ENCODE assay signal across 15 cellular contexts in the genomic region with DNA sequence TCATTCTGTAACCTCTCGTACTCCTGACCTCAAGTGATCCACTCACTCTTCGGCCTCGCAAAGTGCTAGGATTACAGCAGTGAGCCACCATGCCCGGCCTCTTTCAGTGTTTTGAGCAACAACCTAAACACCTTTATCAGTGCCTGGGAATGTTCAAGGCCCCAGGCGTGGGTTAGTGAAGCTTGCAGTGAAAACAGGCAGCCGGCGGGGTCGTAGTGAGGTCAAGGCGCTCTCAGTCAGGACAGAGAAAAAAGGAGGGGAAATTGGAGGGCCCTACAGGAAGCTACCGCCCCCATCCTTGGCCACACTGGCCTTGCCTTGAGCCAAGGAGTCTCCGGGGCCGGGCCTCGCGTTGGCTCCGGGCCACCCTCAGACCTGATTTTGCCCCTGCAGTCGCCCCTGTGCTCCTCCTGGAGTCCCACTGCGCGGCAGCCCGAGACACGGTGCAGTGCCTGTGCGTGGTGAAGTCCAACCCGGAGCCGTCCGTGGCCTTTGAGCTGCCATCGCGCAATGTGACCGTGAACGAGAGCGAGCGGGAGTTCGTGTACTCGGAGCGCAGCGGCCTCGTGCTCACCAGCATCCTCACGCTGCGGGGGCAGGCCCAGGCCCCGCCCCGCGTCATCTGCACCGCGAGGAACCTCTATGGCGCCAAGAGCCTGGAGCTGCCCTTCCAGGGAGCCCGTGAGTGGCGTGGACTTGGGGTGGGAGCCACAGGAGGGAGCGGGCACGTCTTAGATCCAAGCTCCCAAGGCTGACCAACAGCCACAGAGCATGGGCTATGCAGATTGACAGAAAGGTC. TPM values are rescaled to one million over a fixed set of nuclear protein-coding genes. Genes with fewer than 3 reads are reported as not detected.
DNase-seq lines count a peak whose midpoint lies in the region; ATAC-seq and TF ChIP-seq lines count a peak whose summit lies in the region.
"Had no signal": no experiment of that assay in that cellular context is flagged by ENCODE, and none has a peak within 500 bp of the region (broad histone marks: within the 10 kb centered on the region; RNA-seq: fewer than 3 reads in every experiment).

No MANE protein-coding gene starts in this region.

- no peaks in the 10 kb centered on the region for H3K79me1 ChIP-seq in mesenchymal stem cell (replicated peaks; ENCODE audit: low read length, poor library complexity, severe bottlenecking)

- H3K36me3 ChIP-seq in PC-9 (ENCODE audit: low read depth) (peaks cover 25% of the 10 kb centered on the region), fibroblast of lung (ENCODE audit: control insufficient read depth, insufficient read depth, low read length) (no peaks in the 10 kb centered on the region), mesenchymal stem cell (ENCODE audit: control insufficient read depth in 1 of 2, insufficient read depth in 2 of 2, low read depth in 1 of 2, low read length in 2 of 2) (no peaks in the 10 kb centered on the region)

- H3K4me3 Mint-ChIP-seq in type B pancreatic cell (peak overlapping the region; percentile 46), chondrocyte (ENCODE audit: unreplicated experiment) (no peak overlapping the region)
- H3K4me3 Mint-ChIP-seq: T-cell had no signal

- intact Hi-C loops in PC-9 (cut with micrococcal nuclease; ENCODE audit: unreplicated experiment): loop anchor here (1.0 to 10.0 kb wide), 3 partner anchors 10 to 625 kb away; a partner anchor contains a TSS

- POLR2A ChIA-PET in PC-9 (lab: Charles Lee; ENCODE audit: unreplicated experiment): interaction anchor here (0.6 to 0.8 kb wide), 3 partner anchors 10 to 687 kb away, joined by 3 to 5 read pairs (median 4); no protein-coding TSS in a partner anchor

- no peak for TF ChIP-seq CTCF in PC-9 (conservative IDR thresholded peaks at IDR 0.05)
- no peak for TF ChIP-seq CTCF in fibroblast of lung (conservative IDR thresholded peaks at IDR 0.05 in 1 of 2, IDR thresholded peaks at IDR 0.05 in 1 of 2; ENCODE audit: low read depth in 1 of 2, low read length in 2 of 2)
- no peak for TF ChIP-seq CTCF in type B pancreatic cell (conservative IDR thresholded peaks at IDR 0.05)
- TF ChIP-seq CTCF in chondrocyte (IDR thresholded peaks at IDR 0.05): no peak

- H3K79me2 ChIP-seq in PC-9 (ENCODE audit: low read depth): peaks cover 42% of the 10 kb centered on the region
- no peaks in the 10 kb centered on the region for H3K79me2 ChIP-seq in fibroblast of lung (ENCODE audit: control insufficient read depth, insufficient read depth, low read length)

- H3K9me2 ChIP-seq in PC-9 (ENCODE audit: insufficient read depth): no peaks in the 10 kb centered on the region

- H2BK5ac ChIP-seq in mesenchymal stem cell (ENCODE audit: low read depth, low read length, poor library complexity, severe bottlenecking): no peak overlapping the region

- H2AFZ ChIP-seq in PC-9 (0 out of 2 replicates have a peak overlapping the region, but pooled peaks have one; percentile 41), fibroblast of lung (ENCODE audit: low read length) (no peak overlapping the region), mesenchymal stem cell (ENCODE audit: low read depth, low read length) (no peak overlapping the region)

- H3K4ac ChIP-seq in mesenchymal stem cell (ENCODE audit: low read depth in 1 of 2, low read length in 2 of 2): no peak overlapping the region

- BruUV-seq in PC-9 (replicated peaks; lab: Mats Ljungman, UMichigan): TSS peak; percentile 50

- peaks cover 56% of the 10 kb centered on the region for H3F3A ChIP-seq in PC-9 (ENCODE audit: insufficient read depth, low read depth)

- no peak overlapping the region for H2BK120ac ChIP-seq in mesenchymal stem cell (ENCODE audit: low read depth, low read length)

- H3K27me3 ChIP-seq in PC-9 (ENCODE audit: insufficient read depth, low read depth): no peaks in the 10 kb centered on the region
- no peaks in the 10 kb centered on the region for H3K27me3 ChIP-seq in fibroblast of lung (ENCODE audit: control insufficient read depth, insufficient read depth, low read length)
- peaks cover 3 to 20% of the 10 kb centered on the region in 2 experiments for H3K27me3 ChIP-seq in mesenchymal stem cell (ENCODE audit: control insufficient read depth in 1 of 2, insufficient read depth in 1 of 2, low read length in 2 of 2)

- no peak overlapping the region for H3K18ac ChIP-seq in mesenchymal stem cell (ENCODE audit: low read depth in 1 of 2, low read length in 2 of 2)

- no peaks in the 10 kb centered on the region for H3K9me3 ChIP-seq in PC-9 (ENCODE audit: insufficient read depth, low read depth)
- no peaks in the 10 kb centered on the region for H3K9me3 ChIP-seq in fibroblast of lung (ENCODE audit: control insufficient read depth, insufficient read depth, low read depth, low read length)
- no peaks in the 10 kb centered on the region for H3K9me3 ChIP-seq in mesenchymal stem cell (ENCODE audit: control insufficient read depth, low read length)

- CTCF ChIA-PET in PC-9 (lab: Charles Lee): interaction anchor here (1.4 kb wide), 1 partner anchor 9 kb away, joined by 4 read pairs; no protein-coding TSS in a partner anchor

- H3K4me3 ChIP-seq in PC-9: peak overlapping the region; percentile 86
- no peak overlapping the region for H3K4me3 ChIP-seq in fibroblast of lung (replicated peaks in 1 of 4; ENCODE audit: control extremely low read depth in 1 of 4, insufficient read depth in 1 of 4, low read depth in 3 of 4, low read length in 4 of 4)
- H3K4me3 ChIP-seq in mesenchymal stem cell (ENCODE audit: insufficient read depth in 1 of 2, low read depth in 1 of 2, low read length in 2 of 2): no peak overlapping the region

- no peak overlapping the region for H3K9ac ChIP-seq in fibroblast of lung (ENCODE audit: insufficient read depth, low read length)
- H3K9ac ChIP-seq in mesenchymal stem cell (ENCODE audit: low read length): no peak overlapping the region

- H3K27ac Mint-ChIP-seq in type B pancreatic cell (peak overlapping the region; percentile 84), chondrocyte (ENCODE audit: unreplicated experiment) (no peak overlapping the region)

- H3K14ac ChIP-seq in mesenchymal stem cell (ENCODE audit: low read length in 2 of 2): no peak overlapping the region

- DNase-seq in PC-9: peak; percentile 89 to 98
- DNase-seq in fibroblast of lung (ENCODE audit: low read depth in 2 of 2): peak; percentile 10 to 25
- DNase-seq in mesenchymal stem cell: peak; percentile 24
- DNase-seq in type B pancreatic cell (ENCODE audit: extremely low spot score, unreplicated experiment): no peak
- DNase-seq in chondrocyte (ENCODE audit: low spot score): no peak
- DNase-seq in NCI-H187 (lab: John Stamatoyannopoulos, UW): no peak
- DNase-seq: activated CD4-positive, CD25-positive, alpha-beta regulatory T cell; activated naive CD4-positive, alpha-beta T cell; caudate nucleus; NCI-H2029; NCI-H774; occipital lobe; T-cell had no signal

- peak overlapping the region; percentile 62 for H2BK15ac ChIP-seq in mesenchymal stem cell (ENCODE audit: low read depth, poor library complexity, severe bottlenecking)

- H3K9me3 Mint-ChIP-seq in type B pancreatic cell (no peaks in the 10 kb centered on the region), chondrocyte (ENCODE audit: low read depth) (no peaks in the 10 kb centered on the region)
- H3K9me3 Mint-ChIP-seq: T-cell had no signal

- peak overlapping the region; percentile 99 for H3K4me2 ChIP-seq in PC-9
- no peak overlapping the region for H3K4me2 ChIP-seq in fibroblast of lung (ENCODE audit: extremely low read depth, insufficient read depth, low read length)
- H3K4me2 ChIP-seq in mesenchymal stem cell (ENCODE audit: low read length, poor library complexity, severe bottlenecking): no peak overlapping the region

- H2BK12ac ChIP-seq in mesenchymal stem cell (ENCODE audit: low read length in 2 of 2): peak overlapping the region in 1 of 2 experiments; percentile 15

- no peak overlapping the region for H3K23ac ChIP-seq in mesenchymal stem cell (ENCODE audit: low read length in 2 of 2)

- H4K20me1 ChIP-seq in PC-9 (ENCODE audit: insufficient read depth): no peaks in the 10 kb centered on the region
- H4K20me1 ChIP-seq in fibroblast of lung (ENCODE audit: control insufficient read depth, extremely low read depth, insufficient read depth, low read length): no peaks in the 10 kb centered on the region

- no peaks in the 10 kb centered on the region for H3K36me3 Mint-ChIP-seq in type B pancreatic cell
- no peaks in the 10 kb centered on the region for H3K36me3 Mint-ChIP-seq in chondrocyte (ENCODE audit: low read depth)
- H3K36me3 Mint-ChIP-seq: T-cell had no signal

- H3K4me1 Mint-ChIP-seq in type B pancreatic cell (ENCODE audit: unreplicated experiment): peaks cover 25% of the 10 kb centered on the region
- H3K4me1 Mint-ChIP-seq in chondrocyte (ENCODE audit: low read depth): peaks cover 2% of the 10 kb centered on the region

- H3K4me1 ChIP-seq in PC-9 (replicated peaks; ENCODE audit: insufficient read depth) (peaks cover 69% of the 10 kb centered on the region), fibroblast of lung (ENCODE audit: control insufficient read depth, extremely low read depth, insufficient read depth, low read length) (no peaks in the 10 kb centered on the region), mesenchymal stem cell (ENCODE audit: control insufficient read depth, insufficient read depth, low read depth, low read length) (peaks cover 3% of the 10 kb centered on the region)

- ATAC-seq in GM21723 (IDR thresholded peaks at IDR 0.05; ENCODE audit: unreplicated experiment): no peak

- H3K27me3 Mint-ChIP-seq in type B pancreatic cell (no peaks in the 10 kb centered on the region), chondrocyte (ENCODE audit: low read depth) (no peaks in the 10 kb centered on the region)
- H3K27me3 Mint-ChIP-seq: T-cell had no signal

- H3K27ac ChIP-seq in PC-9 (peak overlapping the region; percentile 97), fibroblast of lung (ENCODE audit: insufficient read depth, low read length) (no peak overlapping the region), mesenchymal stem cell (ENCODE audit: low read length, poor library complexity, severe bottlenecking) (no peak overlapping the region)

- no peak overlapping the region for H4K8ac ChIP-seq in mesenchymal stem cell (ENCODE audit: low read length)

- WGBS in mesenchymal stem cell: 81% methylated on average over 47 of the region's 47 CpGs

- H4K91ac ChIP-seq in mesenchymal stem cell (ENCODE audit: low read length): peak overlapping the region; percentile 47

- H2AK5ac ChIP-seq in mesenchymal stem cell (ENCODE audit: low read length, severe bottlenecking): no peak overlapping the region

RNA-seq across cellular contexts. Expression of a gene that starts 17.7 kb away (rescaled TPM):
- total RNA-seq in PC-9 (2021): 13.4 and 15.3 TPM in 2 replicates
- total RNA-seq in fibroblast of lung: 0.50 TPM in 1 of 2 replicates, not detected in the other
- 0.10 TPM in 1 of 2 replicates, not detected in the other for polyA plus RNA-seq in fibroblast of lung
- 0.43 TPM in 1 of 2 replicates, not detected in the other for polyA plus RNA-seq in fibroblast of lung (2012)
- not detected in 2 replicates for polyA minus RNA-seq in fibroblast of lung (ENCODE audit: low replicate concordance)
- not detected for polyA plus RNA-seq in mesenchymal stem cell (2013, experiment 1 of 2)
- polyA plus RNA-seq in mesenchymal stem cell (2013, experiment 2 of 2): not detected
- 2.1 TPM in 1 of 2 replicates, not detected in the other for total RNA-seq in type B pancreatic cell (ENCODE audit: low replicate concordance)
- total RNA-seq in chondrocyte: not detected in 3 replicates
- total RNA-seq: endothelial cell of umbilical vein had no signal
- polyA plus RNA-seq: endothelial cell of umbilical vein had no signal

RNA-seq across cellular contexts. Expression of a gene that starts 19.3 kb away (rescaled TPM):
- total RNA-seq in PC-9 (2021): 28.1 and 29.8 TPM in 2 replicates
- total RNA-seq in fibroblast of lung: 1.2 TPM in 1 of 2 replicates, not detected in the other
- polyA plus RNA-seq in fibroblast of lung: 0.15 and 0.95 TPM in 2 replicates
- 0.66 and 0.95 TPM in 2 replicates for polyA plus RNA-seq in fibroblast of lung (2012)
- polyA minus RNA-seq in fibroblast of lung (ENCODE audit: low replicate concordance): 4.0 TPM in 1 of 2 replicates, not detected in the other
- polyA plus RNA-seq in mesenchymal stem cell (2013, experiment 1 of 2): 0.21 TPM
- polyA plus RNA-seq in mesenchymal stem cell (2013, experiment 2 of 2): 0.10 TPM
- 0.92 and 2.1 TPM in 2 replicates for total RNA-seq in type B pancreatic cell (ENCODE audit: low replicate concordance)
- total RNA-seq in chondrocyte: not detected in 3 replicates
- total RNA-seq: endothelial cell of umbilical vein, occipital lobe had no signal
- polyA plus RNA-seq: endothelial cell of umbilical vein had no signal

RNA-seq across cellular contexts. Expression of a gene that starts 27.4 kb away (rescaled TPM):
- total RNA-seq in PC-9 (2021): 0.52 TPM in 1 of 2 replicates, not detected in the other
- not detected in 2 replicates for total RNA-seq in fibroblast of lung
- not detected in 2 replicates for polyA plus RNA-seq in fibroblast of lung
- not detected in 2 replicates for polyA plus RNA-seq in fibroblast of lung (2012)
- polyA minus RNA-seq in fibroblast of lung (ENCODE audit: low replicate concordance): not detected in 2 replicates
- polyA plus RNA-seq in mesenchymal stem cell (2013, experiment 1 of 2): not detected
- not detected for polyA plus RNA-seq in mesenchymal stem cell (2013, experiment 2 of 2)
- total RNA-seq in type B pancreatic cell (ENCODE audit: low replicate concordance): 0.59 and 1.2 TPM in 2 replicates
- total RNA-seq in chondrocyte: not detected in 3 replicates
- total RNA-seq: occipital lobe had no signal
- polyA plus RNA-seq: endothelial cell of umbilical vein had no signal

RNA-seq across cellular contexts. Expression of a gene that starts 38.0 kb away (rescaled TPM):
- total RNA-seq in PC-9 (2021) (0.23 and 0.44 TPM in 2 replicates), fibroblast of lung (not detected in 2 replicates), type B pancreatic cell (ENCODE audit: low replicate concordance) (2.1 and 2.7 TPM in 2 replicates), chondrocyte (not detected in 3 replicates)
- not detected in 2 replicates for polyA plus RNA-seq in fibroblast of lung
- not detected in 2 replicates for polyA plus RNA-seq in fibroblast of lung (2012)
- polyA minus RNA-seq in fibroblast of lung (ENCODE audit: low replicate concordance): not detected in 2 replicates
- not detected for polyA plus RNA-seq in mesenchymal stem cell (2013, experiment 1 of 2)
- not detected for polyA plus RNA-seq in mesenchymal stem cell (2013, experiment 2 of 2)
- total RNA-seq: endothelial cell of umbilical vein, occipital lobe had no signal
- polyA plus RNA-seq: endothelial cell of umbilical vein had no signal

RNA-seq across cellular contexts. Expression of a gene that starts 40.9 kb away (rescaled TPM):
- total RNA-seq in PC-9 (2021) (92.1 and 98.2 TPM in 2 replicates), fibroblast of lung (42.1 and 53.8 TPM in 2 replicates), type B pancreatic cell (ENCODE audit: low replicate concordance) (107 and 133 TPM in 2 replicates), chondrocyte (86.1 to 101 TPM (median 86.3 TPM) in 3 replicates)
- 74.9 and 105 TPM in 2 replicates for polyA plus RNA-seq in fibroblast of lung
- polyA plus RNA-seq in fibroblast of lung (2012): 72.0 and 78.6 TPM in 2 replicates
- 79.1 and 80.1 TPM in 2 replicates for polyA minus RNA-seq in fibroblast of lung (ENCODE audit: low replicate concordance)
- 83.8 TPM for polyA plus RNA-seq in mesenchymal stem cell (2013, experiment 1 of 2)
- polyA plus RNA-seq in mesenchymal stem cell (2013, experiment 2 of 2): 83.3 TPM

Comparison
In these comparisons a context has a peak if more than half of its experiments do, and no peak if none do; other contexts are left out.
1. DNase-seq: peak in PC-9 (2 of 2), fibroblast of lung (2 of 2) and mesenchymal stem cell (single experiment); none in type B pancreatic cell (single experiment), chondrocyte (single experiment) and NCI-H187 (0 of 2).